29 cellular contexts compared by ENCODE assay signal in the genomic region with DNA sequence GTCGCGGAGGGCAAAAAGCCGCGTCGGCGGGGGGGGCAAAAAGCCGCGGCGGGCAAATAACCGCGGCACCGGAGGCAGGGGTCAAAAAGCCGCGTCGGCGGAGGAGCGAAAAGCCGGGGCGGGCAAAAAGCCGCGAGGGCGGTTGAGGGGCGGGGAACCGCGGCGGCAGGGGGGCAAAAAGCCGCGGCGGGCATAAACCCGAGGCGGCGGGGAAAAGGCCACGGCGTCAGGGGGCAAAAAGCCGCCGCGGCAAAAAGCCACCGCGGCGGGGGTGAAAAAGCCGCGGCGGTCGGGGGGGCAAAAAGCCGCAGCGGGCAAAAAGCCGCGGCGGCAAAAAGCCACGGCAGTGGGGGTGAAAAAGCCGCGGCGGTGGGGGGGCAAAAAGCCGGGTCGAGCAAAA.
"Had no signal": no experiment of that assay in that cellular context is flagged by ENCODE, and none has a peak within 500 bp of the region (broad histone marks: within the 10 kb centered on the region; RNA-seq: fewer than 3 reads in every experiment).

No MANE protein-coding gene starts in this region.

- H3K9me3 ChIP-seq: stomach, suprapubic skin, testis, thoracic aorta, thyroid gland, tibial artery, tibial nerve, transverse colon, upper lobe of left lung, upper lobe of right lung, uterus, vagina had no signal

- FAIRE-seq: urothelium cell line had no signal

- H3K4me1 Mint-ChIP-seq: stimulated activated effector memory CD8-positive, alpha-beta T cell treated with anti-CD3 and anti-CD28 coated beads, Interleukin-12 subunit alpha, Interleukin-12 subunit beta, amount 100 ng/mL, for 72 hours; stimulated activated memory B cell treated with anti-CD40 and anti-IgM and Interleukin-4, amounts not matched to agents 10 μg/mL and 1 μg/mL and 100 μg/mL, for 72 hours; stimulated activated naive B cell treated with anti-CD40 and anti-IgM and Interleukin-4, amounts not matched to agents 10 μg/mL and 1 μg/mL and 100 μg/mL, for 72 hours; stimulated activated naive CD8-positive, alpha-beta T cell treated with anti-CD3 and anti-CD28 coated beads, Interleukin-15, amount 100 ng/mL, for 72 hours had no signal

- ATAC-seq: stimulated activated effector memory CD8-positive, alpha-beta T cell treated with anti-CD3 and anti-CD28 coated beads, Interleukin-12 subunit alpha, Interleukin-12 subunit beta, amount 100 ng/mL, for 72 hours; stimulated activated memory B cell treated with anti-CD40 and anti-IgM and Interleukin-4, amounts not matched to agents 10 μg/mL and 1 μg/mL and 100 μg/mL, for 72 hours; stimulated activated naive B cell treated with anti-CD40 and anti-IgM and Interleukin-4, amounts not matched to agents 10 μg/mL and 1 μg/mL and 100 μg/mL, for 72 hours; stimulated activated naive CD8-positive, alpha-beta T cell treated with anti-CD3 and anti-CD28 coated beads, Interleukin-15, amount 100 ng/mL, for 72 hours; stimulated activated naive CD8-positive, alpha-beta T cell treated with anti-CD3 and anti-CD28 coated beads, Interleukin-15, Interleukin-2, amounts not matched to agents 100 U/mL and 50 U/mL, for 24 hours; upper lobe of right lung had no signal

- H3K27me3 Mint-ChIP-seq: stimulated activated memory B cell treated with anti-CD40 and anti-IgM and Interleukin-4, amounts not matched to agents 10 μg/mL and 1 μg/mL and 100 μg/mL, for 72 hours; stimulated activated naive B cell treated with anti-CD40 and anti-IgM and Interleukin-4, amounts not matched to agents 10 μg/mL and 1 μg/mL and 100 μg/mL, for 72 hours; stimulated activated naive CD8-positive, alpha-beta T cell treated with anti-CD3 and anti-CD28 coated beads, Interleukin-15, amount 100 ng/mL, for 72 hours; stimulated activated naive CD8-positive, alpha-beta T cell treated with anti-CD3 and anti-CD28 coated beads, Interleukin-15, Interleukin-2, amounts not matched to agents 100 ng/mL and 50 ng/mL, for 24 hours; type B pancreatic cell had no signal

- H3K27ac Mint-ChIP-seq: stimulated activated effector memory CD8-positive, alpha-beta T cell treated with anti-CD3 and anti-CD28 coated beads, Interleukin-12 subunit alpha, Interleukin-12 subunit beta, amount 100 ng/mL, for 72 hours; stimulated activated memory B cell treated with anti-CD40 and anti-IgM and Interleukin-4, amounts not matched to agents 10 μg/mL and 1 μg/mL and 100 μg/mL, for 72 hours; stimulated activated naive B cell treated with anti-CD40 and anti-IgM and Interleukin-4, amounts not matched to agents 10 μg/mL and 1 μg/mL and 100 μg/mL, for 72 hours; stimulated activated naive CD8-positive, alpha-beta T cell treated with anti-CD3 and anti-CD28 coated beads, Interleukin-15, amount 100 ng/mL, for 72 hours; stimulated activated naive CD8-positive, alpha-beta T cell treated with anti-CD3 and anti-CD28 coated beads, Interleukin-15, Interleukin-2, amounts not matched to agents 100 ng/mL and 50 ng/mL, for 24 hours; type B pancreatic cell had no signal

- H3K4me3 Mint-ChIP-seq: stimulated activated effector memory CD8-positive, alpha-beta T cell treated with anti-CD3 and anti-CD28 coated beads, Interleukin-12 subunit alpha, Interleukin-12 subunit beta, amount 100 ng/mL, for 72 hours; stimulated activated memory B cell treated with anti-CD40 and anti-IgM and Interleukin-4, amounts not matched to agents 10 μg/mL and 1 μg/mL and 100 μg/mL, for 72 hours; stimulated activated naive B cell treated with anti-CD40 and anti-IgM and Interleukin-4, amounts not matched to agents 10 μg/mL and 1 μg/mL and 100 μg/mL, for 72 hours; stimulated activated naive CD8-positive, alpha-beta T cell treated with anti-CD3 and anti-CD28 coated beads, Interleukin-15, amount 100 ng/mL, for 72 hours; stimulated activated naive CD8-positive, alpha-beta T cell treated with anti-CD3 and anti-CD28 coated beads, Interleukin-15, Interleukin-2, amounts not matched to agents 100 ng/mL and 50 ng/mL, for 24 hours; type B pancreatic cell had no signal

- H3K27ac ChIP-seq: stomach, suprapubic skin, testis, thoracic aorta, thyroid gland, tibial artery, tibial nerve, transverse colon, upper lobe of left lung, upper lobe of right lung, uterus, vagina had no signal

- H3K9me3 Mint-ChIP-seq: stimulated activated effector memory CD8-positive, alpha-beta T cell treated with anti-CD3 and anti-CD28 coated beads, Interleukin-12 subunit alpha, Interleukin-12 subunit beta, amount 100 ng/mL, for 72 hours; stimulated activated memory B cell treated with anti-CD40 and anti-IgM and Interleukin-4, amounts not matched to agents 10 μg/mL and 1 μg/mL and 100 μg/mL, for 72 hours; stimulated activated naive B cell treated with anti-CD40 and anti-IgM and Interleukin-4, amounts not matched to agents 10 μg/mL and 1 μg/mL and 100 μg/mL, for 72 hours; stimulated activated naive CD8-positive, alpha-beta T cell treated with anti-CD3 and anti-CD28 coated beads, Interleukin-15, amount 100 ng/mL, for 72 hours; stimulated activated naive CD8-positive, alpha-beta T cell treated with anti-CD3 and anti-CD28 coated beads, Interleukin-15, Interleukin-2, amounts not matched to agents 100 ng/mL and 50 ng/mL, for 24 hours; type B pancreatic cell had no signal

- H3K4me1 ChIP-seq: stomach, suprapubic skin, testis, thyroid gland, tibial artery, tibial nerve, transverse colon, upper lobe of left lung, upper lobe of right lung, uterus, vagina had no signal

- DNase-seq: stimulated activated CD4-positive, alpha-beta T cell treated with anti-CD3 and anti-CD28 coated beads, Interleukin-2, amount 100 ng/mL, for 48 hours; stimulated activated CD4-positive, alpha-beta T cell treated with anti-CD3 and anti-CD28 coated beads, Interleukin-4, amount 100 ng/mL, for 1 hour; stimulated activated CD4-positive, alpha-beta T cell treated with anti-CD3 and anti-CD28 coated beads, Interleukin-4, amount 100 ng/mL, for 24 hours; stimulated activated CD4-positive, alpha-beta T cell treated with anti-CD3 and anti-CD28 coated beads, Interleukin-4, amount 100 ng/mL, for 4 hours; stimulated activated CD8-positive, alpha-beta memory T cell treated with anti-CD3 and anti-CD28 coated beads, Interleukin-4, amount 100 ng/mL, for 48 hours; stimulated activated naive B cell treated with anti-CD40 and anti-IgM and Interleukin-4, amounts not matched to agents 10 μg/mL and 1 μg/mL and 100 μg/mL, for 72 hours; stimulated activated naive CD4-positive, alpha-beta T cell; stimulated activated naive CD4-positive, alpha-beta T cell treated with Interleukin-2 at 50 U/mL for 16 hours; stimulated activated naive CD8-positive, alpha-beta T cell treated with anti-CD3 and anti-CD28 coated beads, Interleukin-15, amount 100 ng/mL, for 72 hours; stimulated activated naive CD8-positive, alpha-beta T cell treated with anti-CD3 and anti-CD28 coated beads, Interleukin-15, Interleukin-2, amounts not matched to agents 100 U/mL and 50 U/mL, for 24 hours; stomach; substantia nigra; testis; thyroid gland; tibial artery; transverse colon; trophoblast cell; upper lobe of left lung; upper lobe of right lung; uterus had no signal

- H3K36me3 ChIP-seq: stomach, suprapubic skin, thoracic aorta, thyroid gland, tibial artery, tibial nerve, transverse colon, upper lobe of left lung, upper lobe of right lung, uterus, vagina had no signal

- H3K27me3 ChIP-seq: stomach, suprapubic skin, testis, thyroid gland, tibial artery, tibial nerve, transverse colon, upper lobe of left lung, upper lobe of right lung, uterus, vagina had no signal

- H3K4me3 ChIP-seq: stomach, suprapubic skin, testis, thoracic aorta, thyroid gland, tibial artery, tibial nerve, transverse colon, upper lobe of left lung, upper lobe of right lung, uterus, vagina had no signal

- H3K36me3 Mint-ChIP-seq: stimulated activated effector memory CD8-positive, alpha-beta T cell treated with anti-CD3 and anti-CD28 coated beads, Interleukin-12 subunit alpha, Interleukin-12 subunit beta, amount 100 ng/mL, for 72 hours; stimulated activated memory B cell treated with anti-CD40 and anti-IgM and Interleukin-4, amounts not matched to agents 10 μg/mL and 1 μg/mL and 100 μg/mL, for 72 hours; stimulated activated naive B cell treated with anti-CD40 and anti-IgM and Interleukin-4, amounts not matched to agents 10 μg/mL and 1 μg/mL and 100 μg/mL, for 72 hours; type B pancreatic cell had no signal
